Comparison of ENCODE assay signal across 26 cellular contexts in genomic region chr9:137353223-137354152, GRCh38. TPM values are rescaled to one million over a fixed set of nuclear protein-coding genes. Genes with fewer than 3 reads are reported as not detected.
DNase-seq lines count a peak whose midpoint lies in the region; ATAC-seq, FAIRE-seq and TF ChIP-seq lines count a peak whose summit lies in the region.
"Had no signal": no experiment of that assay in that cellular context is flagged by ENCODE, and none has a peak within 500 bp of the region (broad histone marks: within the 10 kb centered on the region; RNA-seq: fewer than 3 reads in every experiment).

No MANE protein-coding gene starts in this region.

- POLR2A ChIA-PET in endothelial cell of umbilical vein (lab: Charles Lee) = interaction anchor here (1.2 to 1.4 kb wide), 2 partner anchors 7 to 15 kb away, joined by 3 read pairs; no protein-coding TSS in a partner anchor
- POLR2A ChIA-PET in HepG2 (lab: Yijun Ruan, JAX) = no interaction called here

- peaks cover 16% of the 10 kb centered on the region for H3K4me1 ChIP-seq in endothelial cell of umbilical vein (ENCODE audit: control insufficient read depth, extremely low read depth, insufficient read depth, low read length)
- peaks cover 12% of the 10 kb centered on the region for H3K4me1 ChIP-seq in HepG2 (ENCODE audit: insufficient read depth, low read length)
- peaks cover 0 to 34% (median 14%) of the 10 kb centered on the region in 6 donors for H3K4me1 ChIP-seq in spleen
- H3K4me1 ChIP-seq: neural progenitor cell, uterus had no signal

- H3K27me3 ChIP-seq in endothelial cell of umbilical vein (ENCODE audit: control insufficient read depth in 2 of 2, insufficient read depth in 2 of 2, low read length in 2 of 2) (no peaks in the 10 kb centered on the region), HepG2 (ENCODE audit: control insufficient read depth in 1 of 2, insufficient read depth in 2 of 2, low read length in 2 of 2) (no peaks in the 10 kb centered on the region; a peak in 1 of 5 replicates), spleen (replicated peaks in 1 of 7) (no peaks in the 10 kb centered on the region)
- H3K27me3 ChIP-seq: brain microvascular endothelial cell, neural progenitor cell, uterus had no signal

- TF ChIP-seq EP300 in HepG2 (IDR thresholded peaks at IDR 0.05; ENCODE audit: low read depth in 2 of 2, low read length in 2 of 2) (no peak), HepG2 (CRISPR knock-in tag; IDR thresholded peaks at IDR 0.05; ENCODE audit: borderline replicate concordance) (no peak)

- in situ Hi-C loops in HepG2 (cut with HindIII; ENCODE audit: extremely low pct_ligation_motif_present, low pct_unique_long_range_greater_than_20kb) = no loop called here

- peaks cover 0 to 2% of the 10 kb centered on the region in 2 experiments for H3K36me3 ChIP-seq in endothelial cell of umbilical vein (ENCODE audit: control insufficient read depth in 2 of 2, extremely low read depth in 1 of 2, insufficient read depth in 2 of 2, low read length in 2 of 2)
- no peaks in the 10 kb centered on the region for H3K36me3 ChIP-seq in HepG2 (replicated peaks in 1 of 2; ENCODE audit: control insufficient read depth in 1 of 2, insufficient read depth in 2 of 2, low read length in 2 of 2)
- H3K36me3 ChIP-seq in spleen = peaks cover 0 to 18% (median 0%) of the 10 kb centered on the region in 6 donors
- H3K36me3 ChIP-seq: brain microvascular endothelial cell, neural progenitor cell, uterus had no signal

- peak overlapping the region; percentile 42 for H3K9ac ChIP-seq in endothelial cell of umbilical vein (replicated peaks; ENCODE audit: extremely low read depth, insufficient read depth, low read length)
- no peak overlapping the region for H3K9ac ChIP-seq in HepG2 (ENCODE audit: insufficient read depth, low read depth, low read length)
- H3K9ac ChIP-seq: neural progenitor cell had no signal

- FAIRE-seq in endothelial cell of umbilical vein (lab: Jason Lieb, UNC) (peak; percentile 85), HepG2 (lab: Jason Lieb, UNC) (no peak)
- FAIRE-seq: colon, G401.6 had no signal

- H3K79me2 ChIP-seq in endothelial cell of umbilical vein (ENCODE audit: control insufficient read depth, insufficient read depth, low read length) = no peaks in the 10 kb centered on the region
- H3K79me2 ChIP-seq in HepG2 (ENCODE audit: insufficient read depth, low read length) = no peaks in the 10 kb centered on the region

- ATAC-seq in HepG2 (no peak), T-helper 17 cell (no peak)
- ATAC-seq: activated naive CD8-positive, alpha-beta T cell treated with anti-CD3 and anti-CD28 coated beads, Interleukin-2, amount 50 U/mL, for 24 hours; WTC11 had no signal

- no peaks in the 10 kb centered on the region for H3K9me1 ChIP-seq in endothelial cell of umbilical vein (replicated peaks; ENCODE audit: control insufficient read depth, extremely low read depth, insufficient read depth, low read length)

- no peaks in the 10 kb centered on the region for H3K4me1 Mint-ChIP-seq in T-helper 17 cell
- H3K4me1 Mint-ChIP-seq: activated naive CD8-positive, alpha-beta T cell treated with anti-CD3 and anti-CD28 coated beads, Interleukin-2, amount 50 U/mL, for 24 hours; CD4-positive, CD25-positive, alpha-beta regulatory T cell; endodermal cell; neural progenitor cell; WTC11 had no signal

- H3K4me3 ChIP-seq in endothelial cell of umbilical vein (replicated peaks in 1 of 3; ENCODE audit: insufficient read depth in 1 of 3, low read depth in 1 of 3, low read length in 3 of 3) (no peak overlapping the region), HepG2 (replicated peaks in 1 of 3; ENCODE audit: insufficient read depth in 1 of 3, low read depth in 2 of 3, low read length in 3 of 3) (no peak overlapping the region), spleen (no peak overlapping the region)
- H3K4me3 ChIP-seq: neural progenitor cell, uterus had no signal

- H3K4me2 ChIP-seq in endothelial cell of umbilical vein (ENCODE audit: insufficient read depth, low read length) (no peak overlapping the region), HepG2 (ENCODE audit: low read depth, low read length) (no peak overlapping the region)
- H3K4me2 ChIP-seq: neural progenitor cell had no signal

- BruUV-seq in endothelial cell of umbilical vein (replicated peaks; lab: Mats Ljungman, UMichigan) (no TSS peak), HepG2 (replicated peaks; lab: Mats Ljungman, UMichigan) (no TSS peak)

- no peak overlapping the region for H3K27ac Mint-ChIP-seq in T-helper 17 cell
- H3K27ac Mint-ChIP-seq: activated naive CD8-positive, alpha-beta T cell treated with anti-CD3 and anti-CD28 coated beads, Interleukin-2, amount 50 U/mL, for 24 hours; CD4-positive, CD25-positive, alpha-beta regulatory T cell; endodermal cell; neural progenitor cell; WTC11 had no signal

- H4K20me1 ChIP-seq in endothelial cell of umbilical vein (replicated peaks; ENCODE audit: control insufficient read depth, extremely low read depth, insufficient read depth, low read length) (no peaks in the 10 kb centered on the region), HepG2 (ENCODE audit: insufficient read depth, low read length) (no peaks in the 10 kb centered on the region)

- DNase-seq in GM20000 (ENCODE audit: low spot score) = peak; percentile 25
- DNase-seq in endothelial cell of umbilical vein (ENCODE audit: low read depth, low spot score) = peak; percentile 62
- no peak for DNase-seq in HepG2 (ENCODE audit: low spot score)
- DNase-seq in spleen = peak; percentile 89
- no peak for DNase-seq in activated T-cell treated with anti-CD3 and anti-CD28 coated beads, Interleukin-2, amount 50 U/mL, for 1 hour
- DNase-seq in GDM1 (lab: John Stamatoyannopoulos, UW) = no peak
- DNase-seq in NCI-H1694 (lab: John Stamatoyannopoulos, UW) = no peak
- no peak for DNase-seq in T-helper 17 cell
- DNase-seq: activated CD4-positive, alpha-beta T cell treated with anti-CD3 and anti-CD28 coated beads, Interleukin-2, amount 50 U/mL, for 48 hours; activated effector memory CD4-positive, alpha-beta T cell treated with anti-CD3 and anti-CD28 coated beads, Interleukin-2, amount 50 U/mL, for 16 hours; activated naive CD8-positive, alpha-beta T cell treated with anti-CD3 and anti-CD28 coated beads, Interleukin-2, amount 50 U/mL, for 24 hours; brain microvascular endothelial cell; CD4-positive, CD25-positive, alpha-beta regulatory T cell; endodermal cell; glutamatergic neuron; HCEC 1CT; KBM-7; NCI-H1694 treated with DMSO at 0.1 percent for 48 hours; NCI-H2171 treated with DMSO at 0.1 percent for 48 hours; NCI-H524 treated with DMSO at 0.1 percent for 48 hours; stimulated activated CD4-positive, alpha-beta T cell treated with anti-CD3 and anti-CD28 coated beads, Interleukin-4, amount 100 ng/mL, for 4 hours had no signal

- H3K27ac ChIP-seq in endothelial cell of umbilical vein (ENCODE audit: insufficient read depth, low read depth, low read length) = peak overlapping the region; percentile 84
- no peak overlapping the region for H3K27ac ChIP-seq in HepG2 (ENCODE audit: extremely low read length, insufficient read depth, low read length)
- peak overlapping the region in 6 of 8 donors; percentile 29 to 75 (median 70) for H3K27ac ChIP-seq in spleen
- H3K27ac ChIP-seq: brain microvascular endothelial cell, neural progenitor cell, uterus had no signal

- TF ChIP-seq POLR2A in endothelial cell of umbilical vein (IDR thresholded peaks at IDR 0.05; ENCODE audit: low read depth, low read length) (no peak), HepG2 (IDR thresholded peaks at IDR 0.05; ENCODE audit: insufficient read depth in 1 of 2, low read depth in 2 of 2, low read length in 2 of 2) (no peak), spleen (IDR thresholded peaks at IDR 0.05) (no peak)

- no peaks in the 10 kb centered on the region for H3K36me3 Mint-ChIP-seq in T-helper 17 cell (ENCODE audit: low read depth)
- H3K36me3 Mint-ChIP-seq: CD4-positive, CD25-positive, alpha-beta regulatory T cell had no signal

- TF ChIP-seq CTCF in GM20000 (IDR thresholded peaks at IDR 0.05; ENCODE audit: extremely low read depth, missing control alignments) (no peak), endothelial cell of umbilical vein (IDR thresholded peaks at IDR 0.05; ENCODE audit: extremely low read depth in 1 of 2, insufficient read depth in 1 of 2, low read depth in 1 of 2, low read length in 2 of 2) (no peak), HepG2 (CRISPR knock-in tag; IDR thresholded peaks at IDR 0.05) (no peak), spleen (IDR thresholded peaks at IDR 0.05 in 8 of 11, conservative IDR thresholded peaks at IDR 0.05 in 3 of 11) (no peak)

- intact Hi-C loops in endothelial cell of umbilical vein (cut with micrococcal nuclease) (loop anchor here (1.0 to 5.0 kb wide), 5 partner anchors 14 to 55 kb away; no protein-coding TSS in a partner anchor), HepG2 (cut with micrococcal nuclease; ENCODE audit: unreplicated experiment) (no loop called here), spleen (cut with DNase I; ENCODE audit: low total_unique reads) (no loop called here)

- 69% methylated on average over 30 of the region's 43 CpGs for WGBS in HepG2 (ENCODE audit: low lambda C conversion rate)
- 71 to 85% (median 77%) methylated on average over 23 to 43 of the region's 43 CpGs for WGBS in spleen, 5 donors

- dilution Hi-C loops in endothelial cell of umbilical vein (cut with MboI; ENCODE audit: extremely low pct_ligation_motif_present, low sequenced_read_pairs) = no loop called here

- H2AFZ ChIP-seq in endothelial cell of umbilical vein (ENCODE audit: low read depth, low read length) (peak overlapping the region; percentile 30), HepG2 (ENCODE audit: low read length) (no peak overlapping the region)
- H2AFZ ChIP-seq: neural progenitor cell had no signal

- no peak overlapping the region for H3K4me3 Mint-ChIP-seq in T-helper 17 cell
- H3K4me3 Mint-ChIP-seq: activated naive CD8-positive, alpha-beta T cell treated with anti-CD3 and anti-CD28 coated beads, Interleukin-2, amount 50 U/mL, for 24 hours; CD4-positive, CD25-positive, alpha-beta regulatory T cell; endodermal cell; neural progenitor cell; WTC11 had no signal

- CTCF ChIA-PET in endothelial cell of umbilical vein (lab: Charles Lee) (interaction anchor here (0.8 to 1.6 kb wide), 4 partner anchors 15 to 52 kb away, joined by 3 to 7 read pairs (median 4); partner anchors contain the start of gene NRARP), HepG2 (lab: Yijun Ruan, JAX; ENCODE audit: low intra/inter-chr PET ratio, low total read pairs) (no interaction called here)

- TF ChIP-seq RAD21 in HepG2 (CRISPR knock-in tag; IDR thresholded peaks at IDR 0.05) = no peak

- no peaks in the 10 kb centered on the region for H3K27me3 Mint-ChIP-seq in T-helper 17 cell
- H3K27me3 Mint-ChIP-seq: activated naive CD8-positive, alpha-beta T cell treated with anti-CD3 and anti-CD28 coated beads, Interleukin-2, amount 50 U/mL, for 24 hours; CD4-positive, CD25-positive, alpha-beta regulatory T cell had no signal

- H3K9me3 ChIP-seq in endothelial cell of umbilical vein (replicated peaks; ENCODE audit: control insufficient read depth, insufficient read depth, low read length) = peaks cover 5% of the 10 kb centered on the region
- H3K9me3 ChIP-seq in HepG2 (ENCODE audit: low read length) = peaks cover 29% of the 10 kb centered on the region
- H3K9me3 ChIP-seq in spleen = peaks cover 5 to 30% (median 27%) of the 10 kb centered on the region in 8 donors
- no peaks in the 10 kb centered on the region for H3K9me3 ChIP-seq in T-helper 17 cell (ENCODE audit: control insufficient read depth, low read length, poor library complexity, severe bottlenecking)

RNA-seq across cellular contexts. Expression of gene NRARP, which starts 51.4 kb away (rescaled TPM):
- total RNA-seq in endothelial cell of umbilical vein = 50.0 and 61.0 TPM in 2 replicates
- polyA plus RNA-seq in endothelial cell of umbilical vein = 54.0 and 72.9 TPM in 2 replicates
- polyA plus RNA-seq in endothelial cell of umbilical vein (2011; cell fraction: cytosol; rRNA removed) = 30.9 and 40.4 TPM in 2 replicates
- polyA plus RNA-seq in endothelial cell of umbilical vein (2011; cell fraction: nucleus; rRNA removed) = 53.9 and 60.9 TPM in 2 replicates
- 19.3 and 25.5 TPM in 2 replicates for polyA plus RNA-seq in endothelial cell of umbilical vein (2012)
- polyA minus RNA-seq in endothelial cell of umbilical vein = 16.6 and 27.9 TPM in 2 replicates
- polyA minus RNA-seq in endothelial cell of umbilical vein (2011; cell fraction: cytosol; rRNA and poly(A)+ RNA removed) = 5.5 TPM
- 54.7 and 119 TPM in 2 replicates for polyA minus RNA-seq in endothelial cell of umbilical vein (2011; cell fraction: nucleus; rRNA and poly(A)+ RNA removed)
- total RNA-seq in HepG2 (2016; rRNA removed; fragmentation: Illumina TruSeq; extraction: Trizol) = 0.14 and 0.22 TPM in 2 replicates
- 0.26 and 0.30 TPM in 2 replicates for total RNA-seq in HepG2 (2016; cell fraction: cytosol; rRNA removed; fragmentation: Illumina TruSeq; extraction: Trizol; ENCODE audit: low read depth)
- 0.19 and 0.35 TPM in 2 replicates for total RNA-seq in HepG2 (2016; cell fraction: insoluble cytoplasmic fraction; rRNA removed; fragmentation: Illumina TruSeq; extraction: Trizol)
- 0.21 and 0.25 TPM in 2 replicates for total RNA-seq in HepG2 (2016; cell fraction: membrane; rRNA removed; fragmentation: Illumina TruSeq; extraction: Trizol)
- 0.19 and 0.22 TPM in 2 replicates for total RNA-seq in HepG2 (2016; cell fraction: nucleus; rRNA removed; fragmentation: Illumina TruSeq; extraction: Trizol)
- polyA plus RNA-seq in HepG2 (2011; rRNA removed) = 0.46 and 0.73 TPM in 2 replicates
- 0.74 and 1.0 TPM in 2 replicates for polyA plus RNA-seq in HepG2 (2011; cell fraction: cytosol; rRNA removed)
- polyA plus RNA-seq in HepG2 (2011; cell fraction: nucleus; rRNA removed) = 0.69 and 0.79 TPM in 2 replicates
- polyA plus RNA-seq in HepG2 (2012) = 0.51 and 0.78 TPM in 2 replicates
- polyA plus RNA-seq in HepG2 (2016; cell fraction: cytosol; fragmentation: Illumina TruSeq; extraction: Trizol; ENCODE audit: low read depth) = 0.21 and 0.42 TPM in 2 replicates
- 0.17 and 0.46 TPM in 2 replicates for polyA plus RNA-seq in HepG2 (2016; cell fraction: insoluble cytoplasmic fraction; fragmentation: Illumina TruSeq; extraction: Trizol; ENCODE audit: low read depth)
- 0.40 and 0.56 TPM in 2 replicates for polyA plus RNA-seq in HepG2 (2016; cell fraction: membrane; fragmentation: Illumina TruSeq; extraction: Trizol; ENCODE audit: low read depth)
- polyA plus RNA-seq in HepG2 (2016; cell fraction: nucleus; fragmentation: Illumina TruSeq; extraction: Trizol; ENCODE audit: insufficient read depth, low read depth) = 0.36 and 0.52 TPM in 2 replicates
- 1.0 and 2.0 TPM in 2 replicates for polyA minus RNA-seq in HepG2 (2011; rRNA and poly(A)+ RNA removed; ENCODE audit: low replicate concordance)
- polyA minus RNA-seq in HepG2 (2011; cell fraction: cytosol; rRNA and poly(A)+ RNA removed) = 0.59 and 0.88 TPM in 2 replicates
- polyA minus RNA-seq in HepG2 (2011; cell fraction: nucleus; rRNA and poly(A)+ RNA removed) = 0.25 TPM in 1 of 2 replicates, not detected in the other
- total RNA-seq in spleen = 10 to 100 TPM in 3 of 7 donors, 1 to 10 TPM in 4; 5.6 to 24.4 (median 9.4) TPM
- 1 to 10 TPM in 1 of 3 donors, under 1 TPM in 2; 0.37 to 1.3 (median 0.94) TPM for polyA plus RNA-seq in spleen
- under 1 TPM; 0.42 to 0.91 TPM for total RNA-seq in T-helper 17 cell
- polyA plus RNA-seq: CD4-positive, CD25-positive, alpha-beta regulatory T cell had no signal

Comparison
In these comparisons a context has a peak if more than half of its experiments do, and no peak if none do; other contexts are left out.
1. DNase-seq: peak in GM20000 (single experiment), endothelial cell of umbilical vein (single experiment) and spleen (single experiment); none in HepG2 (single experiment), activated T-cell treated with anti-CD3 and anti-CD28 coated beads, Interleukin-2, amount 50 U/mL, for 1 hour (single experiment), GDM1 (single experiment), NCI-H1694 (single experiment) and T-helper 17 cell (0 of 3).